1 cellular context compared by ENCODE assay signal in the genomic region with DNA sequence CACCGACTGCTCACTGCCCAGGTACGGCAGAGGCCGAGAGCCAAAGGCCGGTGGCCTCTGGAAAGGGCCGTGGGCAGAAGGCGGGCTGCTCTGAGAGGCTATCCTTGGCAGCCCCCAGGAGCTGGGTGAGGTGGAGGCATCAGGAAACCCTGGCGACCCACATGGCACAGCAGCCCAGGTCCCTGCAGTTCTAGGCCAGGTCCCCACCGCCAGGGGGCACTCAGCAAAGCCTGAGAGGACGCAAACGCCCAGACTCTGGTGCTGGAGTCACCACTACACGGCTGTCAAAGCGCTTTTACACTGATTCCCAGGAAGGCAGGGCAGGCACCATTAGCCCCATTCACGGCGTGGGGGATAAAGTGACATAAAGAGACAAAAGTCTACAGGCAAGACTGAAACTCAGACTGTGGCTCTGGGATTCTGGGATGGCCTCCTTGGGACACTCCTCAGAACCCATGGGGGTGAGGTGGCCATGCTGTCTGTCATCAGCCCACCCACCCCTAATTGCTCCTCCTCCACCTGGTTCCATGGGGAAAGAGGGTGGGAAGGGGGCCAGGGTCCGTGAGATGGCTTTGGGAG.
TF ChIP-seq lines count a peak whose summit lies in the region.

No MANE protein-coding gene starts in this region.

TF ChIP-seq in H1, 55 proteins besides CTCF, POLR2A, EP300 and RAD21 (continued from another document):
- TF ChIP-seq, protein P1, sequence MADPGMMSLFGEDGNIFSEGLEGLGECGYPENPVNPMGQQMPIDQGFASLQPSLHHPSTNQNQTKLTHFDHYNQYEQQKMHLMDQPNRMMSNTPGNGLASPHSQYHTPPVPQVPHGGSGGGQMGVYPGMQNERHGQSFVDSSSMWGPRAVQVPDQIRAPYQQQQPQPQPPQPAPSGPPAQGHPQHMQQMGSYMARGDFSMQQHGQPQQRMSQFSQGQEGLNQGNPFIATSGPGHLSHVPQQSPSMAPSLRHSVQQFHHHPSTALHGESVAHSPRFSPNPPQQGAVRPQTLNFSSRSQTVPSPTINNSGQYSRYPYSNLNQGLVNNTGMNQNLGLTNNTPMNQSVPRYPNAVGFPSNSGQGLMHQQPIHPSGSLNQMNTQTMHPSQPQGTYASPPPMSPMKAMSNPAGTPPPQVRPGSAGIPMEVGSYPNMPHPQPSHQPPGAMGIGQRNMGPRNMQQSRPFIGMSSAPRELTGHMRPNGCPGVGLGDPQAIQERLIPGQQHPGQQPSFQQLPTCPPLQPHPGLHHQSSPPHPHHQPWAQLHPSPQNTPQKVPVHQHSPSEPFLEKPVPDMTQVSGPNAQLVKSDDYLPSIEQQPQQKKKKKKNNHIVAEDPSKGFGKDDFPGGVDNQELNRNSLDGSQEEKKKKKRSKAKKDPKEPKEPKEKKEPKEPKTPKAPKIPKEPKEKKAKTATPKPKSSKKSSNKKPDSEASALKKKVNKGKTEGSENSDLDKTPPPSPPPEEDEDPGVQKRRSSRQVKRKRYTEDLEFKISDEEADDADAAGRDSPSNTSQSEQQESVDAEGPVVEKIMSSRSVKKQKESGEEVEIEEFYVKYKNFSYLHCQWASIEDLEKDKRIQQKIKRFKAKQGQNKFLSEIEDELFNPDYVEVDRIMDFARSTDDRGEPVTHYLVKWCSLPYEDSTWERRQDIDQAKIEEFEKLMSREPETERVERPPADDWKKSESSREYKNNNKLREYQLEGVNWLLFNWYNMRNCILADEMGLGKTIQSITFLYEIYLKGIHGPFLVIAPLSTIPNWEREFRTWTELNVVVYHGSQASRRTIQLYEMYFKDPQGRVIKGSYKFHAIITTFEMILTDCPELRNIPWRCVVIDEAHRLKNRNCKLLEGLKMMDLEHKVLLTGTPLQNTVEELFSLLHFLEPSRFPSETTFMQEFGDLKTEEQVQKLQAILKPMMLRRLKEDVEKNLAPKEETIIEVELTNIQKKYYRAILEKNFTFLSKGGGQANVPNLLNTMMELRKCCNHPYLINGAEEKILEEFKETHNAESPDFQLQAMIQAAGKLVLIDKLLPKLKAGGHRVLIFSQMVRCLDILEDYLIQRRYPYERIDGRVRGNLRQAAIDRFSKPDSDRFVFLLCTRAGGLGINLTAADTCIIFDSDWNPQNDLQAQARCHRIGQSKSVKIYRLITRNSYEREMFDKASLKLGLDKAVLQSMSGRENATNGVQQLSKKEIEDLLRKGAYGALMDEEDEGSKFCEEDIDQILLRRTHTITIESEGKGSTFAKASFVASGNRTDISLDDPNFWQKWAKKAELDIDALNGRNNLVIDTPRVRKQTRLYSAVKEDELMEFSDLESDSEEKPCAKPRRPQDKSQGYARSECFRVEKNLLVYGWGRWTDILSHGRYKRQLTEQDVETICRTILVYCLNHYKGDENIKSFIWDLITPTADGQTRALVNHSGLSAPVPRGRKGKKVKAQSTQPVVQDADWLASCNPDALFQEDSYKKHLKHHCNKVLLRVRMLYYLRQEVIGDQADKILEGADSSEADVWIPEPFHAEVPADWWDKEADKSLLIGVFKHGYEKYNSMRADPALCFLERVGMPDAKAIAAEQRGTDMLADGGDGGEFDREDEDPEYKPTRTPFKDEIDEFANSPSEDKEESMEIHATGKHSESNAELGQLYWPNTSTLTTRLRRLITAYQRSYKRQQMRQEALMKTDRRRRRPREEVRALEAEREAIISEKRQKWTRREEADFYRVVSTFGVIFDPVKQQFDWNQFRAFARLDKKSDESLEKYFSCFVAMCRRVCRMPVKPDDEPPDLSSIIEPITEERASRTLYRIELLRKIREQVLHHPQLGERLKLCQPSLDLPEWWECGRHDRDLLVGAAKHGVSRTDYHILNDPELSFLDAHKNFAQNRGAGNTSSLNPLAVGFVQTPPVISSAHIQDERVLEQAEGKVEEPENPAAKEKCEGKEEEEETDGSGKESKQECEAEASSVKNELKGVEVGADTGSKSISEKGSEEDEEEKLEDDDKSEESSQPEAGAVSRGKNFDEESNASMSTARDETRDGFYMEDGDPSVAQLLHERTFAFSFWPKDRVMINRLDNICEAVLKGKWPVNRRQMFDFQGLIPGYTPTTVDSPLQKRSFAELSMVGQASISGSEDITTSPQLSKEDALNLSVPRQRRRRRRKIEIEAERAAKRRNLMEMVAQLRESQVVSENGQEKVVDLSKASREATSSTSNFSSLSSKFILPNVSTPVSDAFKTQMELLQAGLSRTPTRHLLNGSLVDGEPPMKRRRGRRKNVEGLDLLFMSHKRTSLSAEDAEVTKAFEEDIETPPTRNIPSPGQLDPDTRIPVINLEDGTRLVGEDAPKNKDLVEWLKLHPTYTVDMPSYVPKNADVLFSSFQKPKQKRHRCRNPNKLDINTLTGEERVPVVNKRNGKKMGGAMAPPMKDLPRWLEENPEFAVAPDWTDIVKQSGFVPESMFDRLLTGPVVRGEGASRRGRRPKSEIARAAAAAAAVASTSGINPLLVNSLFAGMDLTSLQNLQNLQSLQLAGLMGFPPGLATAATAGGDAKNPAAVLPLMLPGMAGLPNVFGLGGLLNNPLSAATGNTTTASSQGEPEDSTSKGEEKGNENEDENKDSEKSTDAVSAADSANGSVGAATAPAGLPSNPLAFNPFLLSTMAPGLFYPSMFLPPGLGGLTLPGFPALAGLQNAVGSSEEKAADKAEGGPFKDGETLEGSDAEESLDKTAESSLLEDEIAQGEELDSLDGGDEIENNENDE (IDR thresholded peaks at IDR 0.05; ENCODE audit: insufficient replicate concordance, low read length), result no peak
- TF ChIP-seq CREB1 (IDR thresholded peaks at IDR 0.05) (peak; percentile 47; the same call in 1 of the 2 replicates), SIN3A (conservative IDR thresholded peaks at IDR 0.05 in 1 of 2, IDR thresholded peaks at IDR 0.05 in 1 of 2; ENCODE audit: low read depth in 1 of 2, low read length in 2 of 2) (peak; percentile 82 to 94), SP1 (IDR thresholded peaks at IDR 0.05; ENCODE audit: low read depth, low read length) (0 out of 2 replicates have a peak, but pooled peaks have one; percentile 30), TEAD4 (IDR thresholded peaks at IDR 0.05; ENCODE audit: low read depth, low read length) (no peak), BACH1 (IDR thresholded peaks at IDR 0.05; ENCODE audit: low read length) (peak; percentile 68; the same call in 1 of the 2 replicates), HDAC2 (IDR thresholded peaks at IDR 0.05; ENCODE audit: borderline replicate concordance in 1 of 2, low read depth in 2 of 2, low read length in 2 of 2) (peak; percentile 64 to 72; a peak in 2 of 4 replicates), GABPA (IDR thresholded peaks at IDR 0.05; ENCODE audit: borderline replicate concordance, insufficient read depth, low read length) (peak; percentile 60; the same call in 1 of the 2 replicates), YY1 (IDR thresholded peaks at IDR 0.05; ENCODE audit: low read depth, low read length) (peak; percentile 73; the same call in 1 of the 2 replicates)
- TF ChIP-seq, protein P2, sequence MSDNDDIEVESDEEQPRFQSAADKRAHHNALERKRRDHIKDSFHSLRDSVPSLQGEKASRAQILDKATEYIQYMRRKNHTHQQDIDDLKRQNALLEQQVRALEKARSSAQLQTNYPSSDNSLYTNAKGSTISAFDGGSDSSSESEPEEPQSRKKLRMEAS (IDR thresholded peaks at IDR 0.05), result peak; percentile 72
